Comparison of ENCODE assay signal across 11 cellular contexts in genomic region chr16:85002643-85003042, GRCh38. TPM values are rescaled to one million over a fixed set of nuclear protein-coding genes. Genes with fewer than 3 reads are reported as not detected.
DNase-seq lines count a peak whose midpoint lies in the region; ATAC-seq and TF ChIP-seq lines count a peak whose summit lies in the region.
"Had no signal": no experiment of that assay in that cellular context is flagged by ENCODE, and none has a peak within 500 bp of the region (broad histone marks: within the 10 kb centered on the region; RNA-seq: fewer than 3 reads in every experiment).

No MANE protein-coding gene starts in this region.

- no peak overlapping the region for H2BK120ac ChIP-seq in mesenchymal stem cell (ENCODE audit: low read depth, low read length)

- H3K36me3 ChIP-seq in mesenchymal stem cell (ENCODE audit: control insufficient read depth in 1 of 2, insufficient read depth in 2 of 2, low read depth in 1 of 2, low read length in 2 of 2): peaks cover 7 to 17% of the 10 kb centered on the region in 2 experiments
- peaks cover 6% of the 10 kb centered on the region for H3K36me3 ChIP-seq in thymus (ENCODE audit: control insufficient read depth, insufficient read depth)

- peak overlapping the region; percentile 87 for H2AK5ac ChIP-seq in mesenchymal stem cell (ENCODE audit: low read length, severe bottlenecking)

- peak overlapping the region; percentile 14 to 32 for H2BK12ac ChIP-seq in mesenchymal stem cell (ENCODE audit: low read length in 2 of 2)

- peak overlapping the region; percentile 28 for H3K4me3 Mint-ChIP-seq in T-helper 2 cell treated with Interferon-gamma antibody and Interleukin-4, amounts not matched to agents 5 μg/mL and 100 μg/mL, for 36 hours
- peak overlapping the region in 2 of 5 experiments; percentile 25 to 52 for H3K4me3 Mint-ChIP-seq in brain

- no peak overlapping the region for H2AFZ ChIP-seq in mesenchymal stem cell (ENCODE audit: low read depth, low read length)

- H3K18ac ChIP-seq in mesenchymal stem cell (ENCODE audit: low read depth in 1 of 2, low read length in 2 of 2): peak overlapping the region in 1 of 2 experiments; percentile 35

- peak overlapping the region; percentile 3 for H3K27ac Mint-ChIP-seq in T-helper 2 cell treated with Interferon-gamma antibody and Interleukin-4, amounts not matched to agents 5 μg/mL and 100 μg/mL, for 36 hours
- peak overlapping the region in 4 of 5 experiments; percentile 28 to 60 (median 49) for H3K27ac Mint-ChIP-seq in brain

- no peak overlapping the region for H3K23ac ChIP-seq in mesenchymal stem cell (ENCODE audit: low read length in 2 of 2)

- peak overlapping the region; percentile 17 for H3K27ac ChIP-seq in mesenchymal stem cell (ENCODE audit: low read length, poor library complexity, severe bottlenecking)
- H3K27ac ChIP-seq in thymus (ENCODE audit: low read depth): peak overlapping the region; percentile 46
- H3K27ac ChIP-seq: foreskin keratinocyte had no signal

- H3K4me3 ChIP-seq in mesenchymal stem cell (ENCODE audit: insufficient read depth in 1 of 2, low read depth in 1 of 2, low read length in 2 of 2): peak overlapping the region in 1 of 2 experiments; percentile 69
- no peak overlapping the region for H3K4me3 ChIP-seq in thymus (ENCODE audit: low read length)

- peaks cover 28% of the 10 kb centered on the region for H3K4me1 Mint-ChIP-seq in T-helper 2 cell treated with Interferon-gamma antibody and Interleukin-4, amounts not matched to agents 5 μg/mL and 100 μg/mL, for 36 hours (ENCODE audit: low read depth)
- peaks cover 57% of the 10 kb centered on the region for H3K4me1 Mint-ChIP-seq in brain

- H4K91ac ChIP-seq in mesenchymal stem cell (ENCODE audit: low read length): peak overlapping the region; percentile 91

- peak overlapping the region; percentile 19 for H4K8ac ChIP-seq in mesenchymal stem cell (ENCODE audit: low read length)

- no peak overlapping the region for H2BK5ac ChIP-seq in mesenchymal stem cell (ENCODE audit: low read depth, low read length, poor library complexity, severe bottlenecking)

- H3K36me3 Mint-ChIP-seq in T-helper 2 cell treated with Interferon-gamma antibody and Interleukin-4, amounts not matched to agents 5 μg/mL and 100 μg/mL, for 36 hours (ENCODE audit: low read depth): peaks cover 10% of the 10 kb centered on the region
- peaks cover 34% of the 10 kb centered on the region for H3K36me3 Mint-ChIP-seq in brain

- H3K27me3 ChIP-seq in mesenchymal stem cell (ENCODE audit: control insufficient read depth in 1 of 2, insufficient read depth in 1 of 2, low read length in 2 of 2) (no peaks in the 10 kb centered on the region), thymus (ENCODE audit: control insufficient read depth, insufficient read depth) (no peaks in the 10 kb centered on the region)
- H3K27me3 ChIP-seq: foreskin keratinocyte had no signal

- H3K4me1 ChIP-seq in mesenchymal stem cell (ENCODE audit: control insufficient read depth, insufficient read depth, low read depth, low read length): peaks cover 40% of the 10 kb centered on the region
- no peaks in the 10 kb centered on the region for H3K4me1 ChIP-seq in thymus (ENCODE audit: control insufficient read depth, insufficient read depth, low read length)

- H3K4ac ChIP-seq in mesenchymal stem cell (ENCODE audit: low read depth in 1 of 2, low read length in 2 of 2): no peak overlapping the region

- H3K27me3 Mint-ChIP-seq in T-helper 2 cell treated with Interferon-gamma antibody and Interleukin-4, amounts not matched to agents 5 μg/mL and 100 μg/mL, for 36 hours (ENCODE audit: low read depth): no peaks in the 10 kb centered on the region
- H3K27me3 Mint-ChIP-seq in brain: peaks cover 3% of the 10 kb centered on the region

- DNase-seq in T-helper 2 cell treated with Interferon-gamma antibody and Interleukin-4, amounts not matched to agents 5 μg/mL and 100 μg/mL, for 36 hours (ENCODE audit: low spot score): no peak
- DNase-seq in T-helper 2 cell (no peak), mesenchymal stem cell (no peak), NCI-H526 treated with DMSO at 0.1 percent for 48 hours (lab: John Stamatoyannopoulos, UW) (no peak), HuH-7 (ENCODE audit: low spot score) (no peak)
- DNase-seq: activated CD4-positive, alpha-beta T cell treated with anti-CD3 and anti-CD28 coated beads for 48 hours; foreskin keratinocyte; stimulated activated CD4-positive, alpha-beta T cell treated with anti-CD3 and anti-CD28 coated beads, Interleukin-4, amount 100 ng/mL, for 1 hour had no signal

- no peaks in the 10 kb centered on the region for H3K9me3 ChIP-seq in mesenchymal stem cell (ENCODE audit: control insufficient read depth, low read length)
- H3K9me3 ChIP-seq in thymus (ENCODE audit: control insufficient read depth): no peaks in the 10 kb centered on the region

- no peak overlapping the region for H2BK15ac ChIP-seq in mesenchymal stem cell (ENCODE audit: low read depth, poor library complexity, severe bottlenecking)

- peak overlapping the region; percentile 89 for H3K9ac ChIP-seq in mesenchymal stem cell (ENCODE audit: low read length)

- no peaks in the 10 kb centered on the region for H3K9me3 Mint-ChIP-seq in T-helper 2 cell treated with Interferon-gamma antibody and Interleukin-4, amounts not matched to agents 5 μg/mL and 100 μg/mL, for 36 hours
- H3K9me3 Mint-ChIP-seq in brain: no peaks in the 10 kb centered on the region

- 86% methylated on average over 10 of the region's 12 CpGs for WGBS in mesenchymal stem cell
- WGBS in thymus: 88% methylated on average over 12 of the region's 12 CpGs

- ATAC-seq in GM19351 (IDR thresholded peaks at IDR 0.05; ENCODE audit: unreplicated experiment): no peak
- ATAC-seq: foreskin keratinocyte had no signal

- H3K14ac ChIP-seq in mesenchymal stem cell (ENCODE audit: low read length in 2 of 2): no peak overlapping the region

- no peak for TF ChIP-seq CTCF in brain (conservative IDR thresholded peaks at IDR 0.05)

- no peak overlapping the region for H3K4me2 ChIP-seq in mesenchymal stem cell (ENCODE audit: low read length, poor library complexity, severe bottlenecking)

- H3K79me1 ChIP-seq in mesenchymal stem cell (replicated peaks; ENCODE audit: low read length, poor library complexity, severe bottlenecking): no peaks in the 10 kb centered on the region

RNA-seq across cellular contexts. Expression of gene ZDHHC7, which starts 8.7 kb away (rescaled TPM):
- polyA plus RNA-seq in brain (ENCODE audit: insufficient read depth, low read depth, low replicate concordance) (18.0 TPM), thymus (24.6 TPM)
- 64.9 TPM for polyA plus RNA-seq in mesenchymal stem cell (2013, experiment 1 of 2)
- polyA plus RNA-seq in mesenchymal stem cell (2013, experiment 2 of 2): 65.2 TPM

RNA-seq across cellular contexts. Expression of gene KIAA0513, which starts 25.0 kb away (rescaled TPM):
- 18.2 TPM for polyA plus RNA-seq in brain (ENCODE audit: insufficient read depth, low read depth, low replicate concordance)
- polyA plus RNA-seq in mesenchymal stem cell (2013, experiment 1 of 2): 8.5 TPM
- polyA plus RNA-seq in mesenchymal stem cell (2013, experiment 2 of 2): 8.0 TPM
- polyA plus RNA-seq in thymus: 5.2 TPM
